Comparison of ENCODE assay signal across 1 cellular context in genomic region chr2:19902272-19902730, GRCh38.
A peak's percentile ranks its signal among the peaks of the same experiment; 100 is the strongest.
TF ChIP-seq lines count a peak whose summit lies in the region.

No MANE protein-coding gene starts in this region.

TF ChIP-seq in HepG2, 621 proteins besides CTCF, POLR2A, EP300 and RAD21 (continued from another document):
- TF ChIP-seq ZNF646 (CRISPR knock-in tag; IDR thresholded peaks at IDR 0.05) (0 out of 2 replicates have a peak, but pooled peaks have one; percentile 11), DPF2 (CRISPR knock-in tag; IDR thresholded peaks at IDR 0.05; ENCODE audit: borderline replicate concordance, low read depth) (no peak), ZNF33A (CRISPR knock-in tag; IDR thresholded peaks at IDR 0.05; ENCODE audit: borderline replicate concordance) (0 out of 2 replicates have a peak, but pooled peaks have one; percentile 20), ATF1 (CRISPR knock-in tag; IDR thresholded peaks at IDR 0.05) (peak; percentile 45; the same call in 1 of the 2 replicates), MED1 (CRISPR knock-in tag; IDR thresholded peaks at IDR 0.05) (no peak), ZSCAN30 (CRISPR knock-in tag; IDR thresholded peaks at IDR 0.05) (no peak), NR1H2 (CRISPR knock-in tag; IDR thresholded peaks at IDR 0.05; ENCODE audit: borderline replicate concordance, low read depth) (no peak), ZNF703 (CRISPR knock-in tag; IDR thresholded peaks at IDR 0.05; ENCODE audit: borderline replicate concordance) (no peak), ZNF501 (CRISPR knock-in tag; IDR thresholded peaks at IDR 0.05) (no peak), CREBL2 (CRISPR knock-in tag; IDR thresholded peaks at IDR 0.05; ENCODE audit: borderline replicate concordance) (no peak), ZNF816 (CRISPR knock-in tag; IDR thresholded peaks at IDR 0.05; ENCODE audit: borderline replicate concordance) (peak; percentile 82; the same call in 1 of the 2 replicates), ZNF275 (CRISPR knock-in tag; IDR thresholded peaks at IDR 0.05; ENCODE audit: borderline replicate concordance) (0 out of 2 replicates have a peak, but pooled peaks have one; percentile 2), BATF2 (CRISPR knock-in tag; IDR thresholded peaks at IDR 0.05) (no peak), ZNF232 (CRISPR knock-in tag; IDR thresholded peaks at IDR 0.05; ENCODE audit: borderline replicate concordance) (no peak), ZNF274 (CRISPR knock-in tag; IDR thresholded peaks at IDR 0.05) (no peak), POLR2G (IDR thresholded peaks at IDR 0.05; ENCODE audit: low read depth, low read length) (no peak)
